1 cellular context compared by ENCODE assay signal in the genomic region with DNA sequence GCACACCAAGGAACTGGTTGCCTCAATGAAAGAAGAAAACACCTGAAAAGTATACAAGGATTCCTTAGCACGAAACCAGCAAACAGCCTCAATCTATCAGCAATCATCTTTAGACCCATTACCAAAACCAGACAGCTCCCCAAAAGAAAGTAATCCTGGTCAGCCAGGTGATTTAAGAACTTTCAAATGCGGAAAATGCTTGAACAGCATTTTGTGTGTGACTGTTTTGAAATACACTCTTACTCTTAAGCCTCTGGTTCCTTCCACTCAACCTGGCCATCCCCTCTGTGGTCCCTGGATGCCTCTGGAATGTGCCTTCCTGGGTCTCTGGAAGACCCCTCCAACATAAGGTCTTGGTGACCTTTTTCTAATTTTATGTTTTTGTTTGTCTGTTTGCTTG.
TF ChIP-seq lines count a peak whose summit lies in the region.

No MANE protein-coding gene starts in this region.

TF ChIP-seq in HepG2, 621 proteins besides CTCF, POLR2A, EP300 and RAD21 (continued from another document):
- no peak for TF ChIP-seq CHD2 (IDR thresholded peaks at IDR 0.05; ENCODE audit: low read depth, low read length)
- TF ChIP-seq, protein P1, sequence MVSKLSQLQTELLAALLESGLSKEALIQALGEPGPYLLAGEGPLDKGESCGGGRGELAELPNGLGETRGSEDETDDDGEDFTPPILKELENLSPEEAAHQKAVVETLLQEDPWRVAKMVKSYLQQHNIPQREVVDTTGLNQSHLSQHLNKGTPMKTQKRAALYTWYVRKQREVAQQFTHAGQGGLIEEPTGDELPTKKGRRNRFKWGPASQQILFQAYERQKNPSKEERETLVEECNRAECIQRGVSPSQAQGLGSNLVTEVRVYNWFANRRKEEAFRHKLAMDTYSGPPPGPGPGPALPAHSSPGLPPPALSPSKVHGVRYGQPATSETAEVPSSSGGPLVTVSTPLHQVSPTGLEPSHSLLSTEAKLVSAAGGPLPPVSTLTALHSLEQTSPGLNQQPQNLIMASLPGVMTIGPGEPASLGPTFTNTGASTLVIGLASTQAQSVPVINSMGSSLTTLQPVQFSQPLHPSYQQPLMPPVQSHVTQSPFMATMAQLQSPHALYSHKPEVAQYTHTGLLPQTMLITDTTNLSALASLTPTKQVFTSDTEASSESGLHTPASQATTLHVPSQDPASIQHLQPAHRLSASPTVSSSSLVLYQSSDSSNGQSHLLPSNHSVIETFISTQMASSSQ (IDR thresholded peaks at IDR 0.05; ENCODE audit: low read depth): no peak
- TF ChIP-seq, protein P1 (CRISPR knock-in tag; IDR thresholded peaks at IDR 0.05; ENCODE audit: borderline replicate concordance): no peak
- TF ChIP-seq, protein P2, sequence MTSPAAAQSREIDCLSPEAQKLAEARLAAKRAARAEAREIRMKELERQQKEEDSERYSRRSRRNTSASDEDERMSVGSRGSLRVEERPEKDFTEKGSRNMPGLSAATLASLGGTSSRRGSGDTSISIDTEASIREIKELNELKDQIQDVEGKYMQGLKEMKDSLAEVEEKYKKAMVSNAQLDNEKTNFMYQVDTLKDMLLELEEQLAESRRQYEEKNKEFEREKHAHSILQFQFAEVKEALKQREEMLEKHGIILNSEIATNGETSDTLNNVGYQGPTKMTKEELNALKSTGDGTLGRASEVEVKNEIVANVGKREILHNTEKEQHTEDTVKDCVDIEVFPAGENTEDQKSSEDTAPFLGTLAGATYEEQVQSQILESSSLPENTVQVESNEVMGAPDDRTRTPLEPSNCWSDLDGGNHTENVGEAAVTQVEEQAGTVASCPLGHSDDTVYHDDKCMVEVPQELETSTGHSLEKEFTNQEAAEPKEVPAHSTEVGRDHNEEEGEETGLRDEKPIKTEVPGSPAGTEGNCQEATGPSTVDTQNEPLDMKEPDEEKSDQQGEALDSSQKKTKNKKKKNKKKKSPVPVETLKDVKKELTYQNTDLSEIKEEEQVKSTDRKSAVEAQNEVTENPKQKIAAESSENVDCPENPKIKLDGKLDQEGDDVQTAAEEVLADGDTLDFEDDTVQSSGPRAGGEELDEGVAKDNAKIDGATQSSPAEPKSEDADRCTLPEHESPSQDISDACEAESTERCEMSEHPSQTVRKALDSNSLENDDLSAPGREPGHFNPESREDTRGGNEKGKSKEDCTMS (CRISPR knock-in tag; conservative IDR thresholded peaks at IDR 0.05): no peak
- peak; percentile 45; the same call in 1 of the 2 replicates for TF ChIP-seq MAFF (IDR thresholded peaks at IDR 0.05; ENCODE audit: low read depth, low read length)
- no peak for TF ChIP-seq E2F1 (CRISPR knock-in tag; IDR thresholded peaks at IDR 0.05)
- TF ChIP-seq, protein P3, sequence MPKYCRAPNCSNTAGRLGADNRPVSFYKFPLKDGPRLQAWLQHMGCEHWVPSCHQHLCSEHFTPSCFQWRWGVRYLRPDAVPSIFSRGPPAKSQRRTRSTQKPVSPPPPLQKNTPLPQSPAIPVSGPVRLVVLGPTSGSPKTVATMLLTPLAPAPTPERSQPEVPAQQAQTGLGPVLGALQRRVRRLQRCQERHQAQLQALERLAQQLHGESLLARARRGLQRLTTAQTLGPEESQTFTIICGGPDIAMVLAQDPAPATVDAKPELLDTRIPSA (CRISPR knock-in tag; IDR thresholded peaks at IDR 0.05; ENCODE audit: borderline replicate concordance): no peak
- no peak for TF ChIP-seq KDM5A (IDR thresholded peaks at IDR 0.05; ENCODE audit: borderline replicate concordance, low read length)
- TF ChIP-seq ZNF570 (CRISPR knock-in tag; IDR thresholded peaks at IDR 0.05; ENCODE audit: borderline replicate concordance): no peak
- TF ChIP-seq TBL1XR1 (IDR thresholded peaks at IDR 0.05; ENCODE audit: borderline replicate concordance, low read length, partially characterized antibody): no peak
- TF ChIP-seq ZNF558 (CRISPR knock-in tag; IDR thresholded peaks at IDR 0.05; ENCODE audit: borderline replicate concordance): no peak
